In genomic region chr4:2061208-2062131, GRCh38 we compare ENCODE assay signal across 14 cellular contexts. TPM values are rescaled to one million over a fixed set of nuclear protein-coding genes. Genes with fewer than 3 reads are reported as not detected.
A peak's percentile ranks its signal among the peaks of the same experiment; 100 is the strongest.
DNase-seq lines count a peak whose midpoint lies in the region; ATAC-seq and TF ChIP-seq lines count a peak whose summit lies in the region.
"Had no signal": no experiment of that assay in that cellular context is flagged by ENCODE, and none has a peak within 500 bp of the region (broad histone marks: within the 10 kb centered on the region; RNA-seq: fewer than 3 reads in every experiment).

No MANE protein-coding gene starts in this region.

- no peak overlapping the region for H3K27ac Mint-ChIP-seq in type B pancreatic cell
- H3K27ac Mint-ChIP-seq: naive B cell had no signal

- H3K4me1 Mint-ChIP-seq in type B pancreatic cell (ENCODE audit: unreplicated experiment) = no peaks in the 10 kb centered on the region

- 72% methylated on average over 40 of the region's 40 CpGs for WGBS in right cardiac atrium

- H3K27ac ChIP-seq in right cardiac atrium (ENCODE audit: low read length) (no peak overlapping the region), caudate nucleus (ENCODE audit: low read depth, low read length) (peak overlapping the region; percentile 19), lower lobe of right lung (no peak overlapping the region)
- H3K27ac ChIP-seq: cardiac muscle cell had no signal

- no peaks in the 10 kb centered on the region for H3K27me3 ChIP-seq in right cardiac atrium (ENCODE audit: control insufficient read depth, insufficient read depth)
- H3K27me3 ChIP-seq in lower lobe of right lung (ENCODE audit: low read depth) = peaks cover 39% of the 10 kb centered on the region
- H3K27me3 ChIP-seq: MG63 had no signal

- peak overlapping the region; percentile 34 for H3K4me3 Mint-ChIP-seq in type B pancreatic cell

- H3K9me3 Mint-ChIP-seq in type B pancreatic cell = no peaks in the 10 kb centered on the region
- H3K9me3 Mint-ChIP-seq: naive B cell had no signal

- no peaks in the 10 kb centered on the region for H3K9me3 ChIP-seq in right cardiac atrium (ENCODE audit: control insufficient read depth, low read length)
- H3K9me3 ChIP-seq in lower lobe of right lung = no peaks in the 10 kb centered on the region
- H3K9me3 ChIP-seq: MG63 had no signal

- intact Hi-C loops in Right ventricle myocardium superior (cut with DNase I) = no loop called here
- intact Hi-C loops in right cardiac atrium (cut with DNase I) = no loop called here
- intact Hi-C loops in lower lobe of right lung (cut with DNase I) = no loop called here

- H3K4me1 ChIP-seq in right cardiac atrium (ENCODE audit: control insufficient read depth, insufficient read depth, low read length) (no peaks in the 10 kb centered on the region), lower lobe of right lung (peaks cover 4% of the 10 kb centered on the region)

- H3K27me3 Mint-ChIP-seq in type B pancreatic cell = peaks cover 17% of the 10 kb centered on the region

- H3K4me3 ChIP-seq in right cardiac atrium (ENCODE audit: low read length) (no peak overlapping the region), lower lobe of right lung (no peak overlapping the region)
- H3K4me3 ChIP-seq: MG63 had no signal

- TF ChIP-seq CTCF in lower lobe of right lung (IDR thresholded peaks at IDR 0.05) (no peak), type B pancreatic cell (conservative IDR thresholded peaks at IDR 0.05) (no peak)

- no peaks in the 10 kb centered on the region for H3K36me3 ChIP-seq in lower lobe of right lung
- H3K36me3 ChIP-seq: cardiac muscle cell, MG63 had no signal

- peak; percentile 33 for DNase-seq in Right ventricle myocardium superior
- no peak for DNase-seq in right cardiac atrium
- DNase-seq in caudate nucleus (lab: John Stamatoyannopoulos, UW) = no peak
- peak; percentile 45 for DNase-seq in lower lobe of right lung
- no peak for DNase-seq in type B pancreatic cell (ENCODE audit: extremely low spot score, unreplicated experiment)
- no peak for DNase-seq in COR-L47 (lab: John Stamatoyannopoulos, UW)
- DNase-seq in activated T-cell treated with anti-CD3 and anti-CD28 coated beads, Interleukin-2, amount 50 U/mL, for 48 hours = no peak
- DNase-seq in NCI-H2029 (lab: John Stamatoyannopoulos, UW) = no peak
- DNase-seq: activated CD8-positive, alpha-beta memory T cell treated with anti-CD3 and anti-CD28 coated beads for 24 hours; activated effector memory CD4-positive, alpha-beta T cell treated with anti-CD3 and anti-CD28 coated beads, Interleukin-2, amount 50 U/mL, for 16 hours; MG63; naive B cell; SIG-M5 had no signal

- H3K36me3 Mint-ChIP-seq in type B pancreatic cell = no peaks in the 10 kb centered on the region
- H3K36me3 Mint-ChIP-seq: naive B cell had no signal

- ATAC-seq in Right ventricle myocardium superior (ENCODE audit: poor library complexity) (no peak), right cardiac atrium (no peak), lower lobe of right lung (peak in 1 of 2 donors; percentile 2)

RNA-seq across cellular contexts. Expression of gene NAT8L, which starts 2.3 kb away (rescaled TPM):
- total RNA-seq in Right ventricle myocardium superior (1.00 TPM), right cardiac atrium (1 to 10 TPM; 2.9 to 5.2 (median 3.6) TPM), lower lobe of right lung (0.24 TPM), type B pancreatic cell (ENCODE audit: low replicate concordance) (9.6 and 14.9 TPM in 2 replicates)
- polyA plus RNA-seq in right cardiac atrium = 2.8 TPM

RNA-seq across cellular contexts. Expression of gene NELFA, which starts 52.7 kb away (rescaled TPM):
- total RNA-seq in Right ventricle myocardium superior (10.4 TPM), right cardiac atrium (10 to 100 TPM; 11.9 to 14.9 (median 13.6) TPM), lower lobe of right lung (22.6 TPM), type B pancreatic cell (ENCODE audit: low replicate concordance) (42.2 and 44.8 TPM in 2 replicates)
- 11.2 TPM for polyA plus RNA-seq in right cardiac atrium

Comparison
In these comparisons a context has a peak if more than half of its experiments do, and no peak if none do; other contexts are left out.
1. DNase-seq: peak in Right ventricle myocardium superior (single experiment) and lower lobe of right lung (single experiment); none in right cardiac atrium (0 of 3), caudate nucleus (0 of 61), type B pancreatic cell (single experiment), COR-L47 (single experiment), activated T-cell treated with anti-CD3 and anti-CD28 coated beads, Interleukin-2, amount 50 U/mL, for 48 hours (0 of 2) and NCI-H2029 (single experiment).